Comparison of ENCODE assay signal across 8 cellular contexts in the genomic region with DNA sequence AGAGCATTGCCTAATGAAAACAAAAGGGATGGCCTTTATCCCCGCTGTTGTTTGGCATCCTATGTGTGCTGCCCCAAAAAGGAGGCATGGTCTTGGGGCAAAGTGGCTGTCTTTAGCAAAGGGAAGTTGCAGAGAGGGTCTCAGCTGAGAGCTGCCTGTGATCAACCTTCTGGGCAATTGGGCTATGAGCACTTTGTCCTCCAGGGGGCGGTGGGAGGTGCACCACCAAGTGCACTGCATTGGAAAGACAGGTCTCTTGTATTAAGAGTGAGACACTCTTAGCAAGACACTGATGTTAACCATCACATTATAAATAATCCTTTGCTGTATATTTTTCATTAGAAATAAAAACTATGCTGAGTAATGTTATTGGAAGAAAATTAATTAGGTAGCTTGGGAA.
A peak's percentile ranks its signal among the peaks of the same experiment; 100 is the strongest.
DNase-seq lines count a peak whose midpoint lies in the region; ATAC-seq and TF ChIP-seq lines count a peak whose summit lies in the region.
"Had no signal": no experiment of that assay in that cellular context is flagged by ENCODE, and none has a peak within 500 bp of the region (broad histone marks: within the 10 kb centered on the region; RNA-seq: fewer than 3 reads in every experiment).

No MANE protein-coding gene starts in this region.

- no peak overlapping the region for H3K14ac ChIP-seq in mesenchymal stem cell (ENCODE audit: low read length in 2 of 2)

- H3K36me3 Mint-ChIP-seq in osteocyte (ENCODE audit: unreplicated experiment), result no peaks in the 10 kb centered on the region

- H3K4me3 Mint-ChIP-seq in osteocyte (ENCODE audit: unreplicated experiment), result no peak overlapping the region

- H4K91ac ChIP-seq in mesenchymal stem cell (ENCODE audit: low read length), result no peak overlapping the region

- no peak overlapping the region for H2BK12ac ChIP-seq in mesenchymal stem cell (ENCODE audit: low read length in 2 of 2)

- H3K79me1 ChIP-seq in mesenchymal stem cell (replicated peaks; ENCODE audit: low read length, poor library complexity, severe bottlenecking), result no peaks in the 10 kb centered on the region

- no peak overlapping the region for H2BK5ac ChIP-seq in mesenchymal stem cell (ENCODE audit: low read depth, low read length, poor library complexity, severe bottlenecking)

- H3K27me3 Mint-ChIP-seq in osteocyte (ENCODE audit: unreplicated experiment), result no peaks in the 10 kb centered on the region

- no peak overlapping the region for H3K4ac ChIP-seq in mesenchymal stem cell (ENCODE audit: low read depth in 1 of 2, low read length in 2 of 2)

- H3K18ac ChIP-seq in mesenchymal stem cell (ENCODE audit: low read depth in 1 of 2, low read length in 2 of 2), result no peak overlapping the region

- no peak overlapping the region for H2BK120ac ChIP-seq in mesenchymal stem cell (ENCODE audit: low read depth, low read length)

- no peak overlapping the region for H3K9ac ChIP-seq in mesenchymal stem cell (ENCODE audit: low read length)

- H3K27ac Mint-ChIP-seq in osteocyte (ENCODE audit: unreplicated experiment), result no peak overlapping the region

- H3K27me3 ChIP-seq in WERI-Rb-1 (ENCODE audit: insufficient read depth, low read depth, severe bottlenecking) (no peaks in the 10 kb centered on the region), mesenchymal stem cell (ENCODE audit: control insufficient read depth in 1 of 2, insufficient read depth in 1 of 2, low read length in 2 of 2) (no peaks in the 10 kb centered on the region)

- H2AK5ac ChIP-seq in mesenchymal stem cell (ENCODE audit: low read length, severe bottlenecking), result no peak overlapping the region

- ATAC-seq in GM18870 (IDR thresholded peaks at IDR 0.05; ENCODE audit: unreplicated experiment), result no peak
- ATAC-seq: psoas muscle had no signal

- H3K4me2 ChIP-seq in mesenchymal stem cell (ENCODE audit: low read length, poor library complexity, severe bottlenecking), result no peak overlapping the region

- no peak overlapping the region for H4K8ac ChIP-seq in mesenchymal stem cell (ENCODE audit: low read length)

- peaks cover 42% of the 10 kb centered on the region for H3K9me3 Mint-ChIP-seq in osteocyte (ENCODE audit: unreplicated experiment)

- no peak overlapping the region for H3K23ac ChIP-seq in mesenchymal stem cell (ENCODE audit: low read length in 2 of 2)

- H2AFZ ChIP-seq in mesenchymal stem cell (ENCODE audit: low read depth, low read length), result no peak overlapping the region

- TF ChIP-seq CTCF in GM12873 (IDR thresholded peaks at IDR 0.05; ENCODE audit: insufficient read depth, low read depth, low read length, missing control alignments) (peak; percentile 52), WERI-Rb-1 (IDR thresholded peaks at IDR 0.05; ENCODE audit: low read depth, low read length) (peak; percentile 88), osteocyte (IDR thresholded peaks at IDR 0.05) (no peak)

- no peaks in the 10 kb centered on the region for H3K4me1 Mint-ChIP-seq in osteocyte (ENCODE audit: unreplicated experiment)

- H3K4me1 ChIP-seq in mesenchymal stem cell (ENCODE audit: control insufficient read depth, insufficient read depth, low read depth, low read length), result peaks cover 3% of the 10 kb centered on the region
- H3K4me1 ChIP-seq: psoas muscle had no signal

- H3K36me3 ChIP-seq in WERI-Rb-1 (no peaks in the 10 kb centered on the region), mesenchymal stem cell (ENCODE audit: control insufficient read depth in 1 of 2, insufficient read depth in 2 of 2, low read depth in 1 of 2, low read length in 2 of 2) (no peaks in the 10 kb centered on the region)

- no peak overlapping the region for H3K4me3 ChIP-seq in WERI-Rb-1 (ENCODE audit: low read depth, low read length)
- H3K4me3 ChIP-seq in mesenchymal stem cell (ENCODE audit: insufficient read depth in 1 of 2, low read depth in 1 of 2, low read length in 2 of 2), result no peak overlapping the region
- H3K4me3 ChIP-seq: psoas muscle had no signal

- WGBS in mesenchymal stem cell, result 77% methylated on average over 1 of the region's 2 CpGs

- no peak overlapping the region for H2BK15ac ChIP-seq in mesenchymal stem cell (ENCODE audit: low read depth, poor library complexity, severe bottlenecking)

- H3K9me3 ChIP-seq in WERI-Rb-1 (ENCODE audit: severe bottlenecking), result no peaks in the 10 kb centered on the region
- H3K9me3 ChIP-seq in mesenchymal stem cell (ENCODE audit: control insufficient read depth, low read length), result no peaks in the 10 kb centered on the region
- H3K9me3 ChIP-seq: psoas muscle had no signal

- no peak overlapping the region for H3K27ac ChIP-seq in WERI-Rb-1
- H3K27ac ChIP-seq in mesenchymal stem cell (ENCODE audit: low read length, poor library complexity, severe bottlenecking), result no peak overlapping the region
- H3K27ac ChIP-seq: psoas muscle had no signal

- DNase-seq in KG1 (lab: John Stamatoyannopoulos, UW) (peak; percentile 33), WERI-Rb-1 (peak; percentile 77), mesenchymal stem cell (peak; percentile 11), osteocyte (ENCODE audit: extremely low spot score, unreplicated experiment) (no peak)
- no peak for DNase-seq in stimulated activated CD4-positive, alpha-beta T cell treated with anti-CD3 and anti-CD28 coated beads, Interleukin-4, amount 100 ng/mL, for 1 hour
- DNase-seq: psoas muscle had no signal

Comparison
In these comparisons a context has a peak if more than half of its experiments do, and no peak if none do; other contexts are left out.
1. DNase-seq: peak in KG1 (single experiment), WERI-Rb-1 (single experiment) and mesenchymal stem cell (single experiment); none in osteocyte (single experiment) and stimulated activated CD4-positive, alpha-beta T cell treated with anti-CD3 and anti-CD28 coated beads, Interleukin-4, amount 100 ng/mL, for 1 hour (single experiment).